8 cellular contexts compared by ENCODE assay signal in the genomic region with DNA sequence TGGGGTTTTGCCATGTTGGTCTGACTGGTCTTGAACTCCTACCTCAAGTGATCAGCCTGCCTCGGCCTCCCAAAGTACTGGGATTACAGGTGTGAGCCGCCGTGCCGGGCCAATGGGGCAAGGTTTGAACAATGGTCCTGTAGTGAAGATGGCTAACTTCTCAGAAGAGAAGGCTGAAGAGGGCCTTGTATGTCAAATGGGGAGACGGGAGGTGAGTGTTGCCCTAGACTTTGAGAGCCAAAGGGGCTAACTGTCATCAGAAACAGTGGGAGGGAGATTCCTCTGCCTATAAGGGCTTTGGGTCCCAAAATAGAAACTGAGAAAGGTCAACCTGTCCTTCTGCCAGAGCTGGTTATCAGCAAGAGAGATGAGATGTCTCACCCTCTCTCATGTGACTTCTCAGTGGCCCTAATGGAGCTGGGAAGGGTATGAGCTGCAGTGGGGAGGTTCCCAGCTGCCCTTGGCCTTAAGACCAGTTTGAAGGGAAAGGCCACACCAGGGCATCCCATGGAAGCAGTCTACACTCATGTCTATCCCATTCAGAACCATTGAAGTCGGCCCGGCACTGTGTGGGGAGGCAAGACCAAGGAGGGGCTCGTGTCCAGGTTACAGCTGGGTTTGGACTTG. TPM values are rescaled to one million over a fixed set of nuclear protein-coding genes. Genes with fewer than 3 reads are reported as not detected.
A peak's percentile ranks its signal among the peaks of the same experiment; 100 is the strongest.
DNase-seq lines count a peak whose midpoint lies in the region; ATAC-seq and TF ChIP-seq lines count a peak whose summit lies in the region.

No MANE protein-coding gene starts in this region.

- peaks cover 37% of the 10 kb centered on the region for H3K4me1 Mint-ChIP-seq in mesothelial cell of epicardium

- H3K4me1 ChIP-seq in adrenal gland (replicated peaks in 1 of 2) (peaks cover 7 to 40% of the 10 kb centered on the region in 2 donors), vagina (peaks cover 37% of the 10 kb centered on the region)

- ATAC-seq in Right ventricle myocardium inferior (peak; percentile 8), GM19023 (IDR thresholded peaks at IDR 0.05; ENCODE audit: unreplicated experiment) (no peak), GM18505 (IDR thresholded peaks at IDR 0.05; ENCODE audit: unreplicated experiment) (no peak)

- DNase-seq in Right ventricle myocardium inferior (ENCODE audit: missing footprints) (no peak), cardiac septum (ENCODE audit: low spot score) (no peak), adrenal gland (peak; percentile 31 to 87 (median 56)), mesothelial cell of epicardium (ENCODE audit: low spot score in 2 of 2, unreplicated experiment in 2 of 2) (no peak), vagina (ENCODE audit: extremely low spot score in 2 of 2) (no peak), NCI-H1436 treated with DMSO at 0.1 percent for 48 hours (lab: John Stamatoyannopoulos, UW) (no peak)

- TF ChIP-seq POLR2A in adrenal gland (IDR thresholded peaks at IDR 0.05) (peak in 1 of 2 donors; percentile 18), vagina (IDR thresholded peaks at IDR 0.05) (no peak), GM18505 (IDR thresholded peaks at IDR 0.05; ENCODE audit: borderline replicate concordance, extremely low read depth, insufficient read depth, insufficient read length) (no peak)

- 77 to 85% (median 81%) methylated on average over 8 of the region's 8 CpGs for WGBS in adrenal gland, 4 donors

- peak overlapping the region; percentile 98 for H3K4me3 Mint-ChIP-seq in mesothelial cell of epicardium

- no peaks in the 10 kb centered on the region for H3K36me3 Mint-ChIP-seq in mesothelial cell of epicardium

- no peaks in the 10 kb centered on the region for H3K9me3 Mint-ChIP-seq in mesothelial cell of epicardium

- H3K36me3 ChIP-seq in adrenal gland (replicated peaks in 1 of 2), result no peaks in the 10 kb centered on the region
- no peaks in the 10 kb centered on the region for H3K36me3 ChIP-seq in vagina

- H3K9me3 ChIP-seq in adrenal gland (replicated peaks in 1 of 3), result no peaks in the 10 kb centered on the region
- H3K9me3 ChIP-seq in vagina, result no peaks in the 10 kb centered on the region

- H3K27me3 ChIP-seq in adrenal gland (no peaks in the 10 kb centered on the region), vagina (no peaks in the 10 kb centered on the region)

- no peak overlapping the region for H3K4me3 ChIP-seq in adrenal gland
- H3K4me3 ChIP-seq in vagina, result no peak overlapping the region

- peak overlapping the region; percentile 93 for H3K27ac Mint-ChIP-seq in mesothelial cell of epicardium

- intact Hi-C loops in Right ventricle myocardium inferior (cut with DNase I), result loop anchor here (2.0 to 5.0 kb wide), 4 partner anchors 57 to 283 kb away; partner anchors contain the start of genes KAT6B and VDAC2
- intact Hi-C loops in cardiac septum (cut with DNase I), result loop anchor here (5.0 kb wide), 2 partner anchors 77 to 117 kb away; no protein-coding TSS in a partner anchor
- intact Hi-C loops in adrenal gland (cut with DNase I), result loop anchor here (10.0 kb wide), 2 partner anchors 75 to 125 kb away; partner anchors contain the start of gene COMTD1 (in 1 of the 2)
- intact Hi-C loops in vagina (cut with DNase I), result loop anchor here (5.0 kb wide), 1 partner anchor 122 kb away; no protein-coding TSS in a partner anchor

- TF ChIP-seq CTCF in adrenal gland (IDR thresholded peaks at IDR 0.05), result no peak
- TF ChIP-seq CTCF in mesothelial cell of epicardium (IDR thresholded peaks at IDR 0.05; ENCODE audit: unreplicated experiment), result no peak
- TF ChIP-seq CTCF in vagina (IDR thresholded peaks at IDR 0.05), result no peak

- H3K27me3 Mint-ChIP-seq in mesothelial cell of epicardium (ENCODE audit: low read depth), result no peaks in the 10 kb centered on the region

- H3K27ac ChIP-seq in adrenal gland (peak overlapping the region in 4 of 5 donors; percentile 96 to 98 (median 97)), vagina (peak overlapping the region; percentile 99)

RNA-seq across cellular contexts. Expression of gene SAMD8, which starts 1.3 kb away (rescaled TPM):
- total RNA-seq in Right ventricle myocardium inferior, result 21.9 TPM
- 25.7 TPM for total RNA-seq in cardiac septum
- total RNA-seq in adrenal gland, result 10 to 100 TPM; 25.6 to 48.7 (median 34.0) TPM
- polyA plus RNA-seq in adrenal gland, result 10 to 100 TPM in 1 of 3 donors, 1 to 10 TPM in 2; 5.7 to 27.8 (median 6.0) TPM
- 25.6 to 27.8 TPM (median 26.4 TPM) in 3 replicates for total RNA-seq in mesothelial cell of epicardium
- 42.7 TPM for total RNA-seq in vagina

Comparison
In these comparisons a context has a peak if more than half of its experiments do, and no peak if none do; other contexts are left out.
1. DNase-seq: peak in adrenal gland (7 of 7); none in Right ventricle myocardium inferior (single experiment), cardiac septum (single experiment), mesothelial cell of epicardium (0 of 2), vagina (0 of 2) and NCI-H1436 treated with DMSO at 0.1 percent for 48 hours (single experiment).